1 cellular context compared by ENCODE assay signal in genomic region chr17:72121164-72122001, GRCh38.
TF ChIP-seq lines count a peak whose summit lies in the region.

No MANE protein-coding gene starts in this region.

TF ChIP-seq in HepG2, 621 proteins besides CTCF, POLR2A, EP300 and RAD21 (continued from another document and continues in another):
- TF ChIP-seq, protein P1, sequence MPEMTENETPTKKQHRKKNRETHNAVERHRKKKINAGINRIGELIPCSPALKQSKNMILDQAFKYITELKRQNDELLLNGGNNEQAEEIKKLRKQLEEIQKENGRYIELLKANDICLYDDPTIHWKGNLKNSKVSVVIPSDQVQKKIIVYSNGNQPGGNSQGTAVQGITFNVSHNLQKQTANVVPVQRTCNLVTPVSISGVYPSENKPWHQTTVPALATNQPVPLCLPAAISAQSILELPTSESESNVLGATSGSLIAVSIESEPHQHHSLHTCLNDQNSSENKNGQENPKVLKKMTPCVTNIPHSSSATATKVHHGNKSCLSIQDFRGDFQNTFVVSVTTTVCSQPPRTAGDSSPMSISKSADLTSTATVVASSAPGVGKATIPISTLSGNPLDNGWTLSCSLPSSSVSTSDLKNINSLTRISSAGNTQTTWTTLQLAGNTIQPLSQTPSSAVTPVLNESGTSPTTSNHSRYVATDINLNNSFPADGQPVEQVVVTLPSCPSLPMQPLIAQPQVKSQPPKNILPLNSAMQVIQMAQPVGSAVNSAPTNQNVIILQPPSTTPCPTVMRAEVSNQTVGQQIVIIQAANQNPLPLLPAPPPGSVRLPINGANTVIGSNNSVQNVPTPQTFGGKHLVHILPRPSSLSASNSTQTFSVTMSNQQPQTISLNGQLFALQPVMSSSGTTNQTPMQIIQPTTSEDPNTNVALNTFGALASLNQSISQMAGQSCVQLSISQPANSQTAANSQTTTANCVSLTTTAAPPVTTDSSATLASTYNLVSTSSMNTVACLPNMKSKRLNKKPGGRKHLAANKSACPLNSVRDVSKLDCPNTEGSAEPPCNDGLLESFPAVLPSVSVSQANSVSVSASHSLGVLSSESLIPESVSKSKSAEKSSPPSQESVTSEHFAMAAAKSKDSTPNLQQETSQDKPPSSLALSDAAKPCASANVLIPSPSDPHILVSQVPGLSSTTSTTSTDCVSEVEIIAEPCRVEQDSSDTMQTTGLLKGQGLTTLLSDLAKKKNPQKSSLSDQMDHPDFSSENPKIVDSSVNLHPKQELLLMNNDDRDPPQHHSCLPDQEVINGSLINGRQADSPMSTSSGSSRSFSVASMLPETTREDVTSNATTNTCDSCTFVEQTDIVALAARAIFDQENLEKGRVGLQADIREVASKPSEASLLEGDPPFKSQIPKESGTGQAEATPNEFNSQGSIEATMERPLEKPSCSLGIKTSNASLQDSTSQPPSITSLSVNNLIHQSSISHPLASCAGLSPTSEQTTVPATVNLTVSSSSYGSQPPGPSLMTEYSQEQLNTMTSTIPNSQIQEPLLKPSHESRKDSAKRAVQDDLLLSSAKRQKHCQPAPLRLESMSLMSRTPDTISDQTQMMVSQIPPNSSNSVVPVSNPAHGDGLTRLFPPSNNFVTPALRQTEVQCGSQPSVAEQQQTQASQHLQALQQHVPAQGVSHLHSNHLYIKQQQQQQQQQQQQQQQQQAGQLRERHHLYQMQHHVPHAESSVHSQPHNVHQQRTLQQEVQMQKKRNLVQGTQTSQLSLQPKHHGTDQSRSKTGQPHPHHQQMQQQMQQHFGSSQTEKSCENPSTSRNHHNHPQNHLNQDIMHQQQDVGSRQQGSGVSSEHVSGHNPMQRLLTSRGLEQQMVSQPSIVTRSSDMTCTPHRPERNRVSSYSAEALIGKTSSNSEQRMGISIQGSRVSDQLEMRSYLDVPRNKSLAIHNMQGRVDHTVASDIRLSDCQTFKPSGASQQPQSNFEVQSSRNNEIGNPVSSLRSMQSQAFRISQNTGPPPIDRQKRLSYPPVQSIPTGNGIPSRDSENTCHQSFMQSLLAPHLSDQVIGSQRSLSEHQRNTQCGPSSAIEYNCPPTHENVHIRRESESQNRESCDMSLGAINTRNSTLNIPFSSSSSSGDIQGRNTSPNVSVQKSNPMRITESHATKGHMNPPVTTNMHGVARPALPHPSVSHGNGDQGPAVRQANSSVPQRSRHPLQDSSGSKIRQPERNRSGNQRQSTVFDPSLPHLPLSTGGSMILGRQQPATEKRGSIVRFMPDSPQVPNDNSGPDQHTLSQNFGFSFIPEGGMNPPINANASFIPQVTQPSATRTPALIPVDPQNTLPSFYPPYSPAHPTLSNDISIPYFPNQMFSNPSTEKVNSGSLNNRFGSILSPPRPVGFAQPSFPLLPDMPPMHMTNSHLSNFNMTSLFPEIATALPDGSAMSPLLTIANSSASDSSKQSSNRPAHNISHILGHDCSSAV (CRISPR knock-in tag; IDR thresholded peaks at IDR 0.05; ENCODE audit: borderline replicate concordance): no peak
- TF ChIP-seq PAF1 (CRISPR knock-in tag; IDR thresholded peaks at IDR 0.05) (peak; percentile 95), ZNF841 (CRISPR knock-in tag; IDR thresholded peaks at IDR 0.05; ENCODE audit: borderline replicate concordance) (no peak; the same call in 1 of the 2 replicates), DMTF1 (CRISPR knock-in tag; IDR thresholded peaks at IDR 0.05) (no peak), ZNF282 (IDR thresholded peaks at IDR 0.05; ENCODE audit: partially characterized antibody) (no peak), ZNF878 (CRISPR knock-in tag; IDR thresholded peaks at IDR 0.05) (no peak), ZNF780A (CRISPR knock-in tag; IDR thresholded peaks at IDR 0.05) (no peak), ARID5B (CRISPR knock-in tag; IDR thresholded peaks at IDR 0.05) (no peak), THAP7 (CRISPR knock-in tag; IDR thresholded peaks at IDR 0.05) (no peak; the same call in 1 of the 2 replicates), CHD4 (IDR thresholded peaks at IDR 0.05; ENCODE audit: borderline replicate concordance, low read length) (no peak), SMAD3 (CRISPR knock-in tag; IDR thresholded peaks at IDR 0.05) (no peak), SNAPC2 (CRISPR knock-in tag; IDR thresholded peaks at IDR 0.05) (peak; percentile 65; the same call in 1 of the 2 replicates), TCF12 (IDR thresholded peaks at IDR 0.05) (no peak), TCF12 (CRISPR knock-in tag; IDR thresholded peaks at IDR 0.05) (0 out of 2 replicates have a peak, but pooled peaks have one; percentile 26), ZBTB2 (CRISPR knock-in tag; IDR thresholded peaks at IDR 0.05; ENCODE audit: low read depth) (peak; percentile 45), ZNF44 (CRISPR knock-in tag; IDR thresholded peaks at IDR 0.05) (no peak), BRD4 (CRISPR knock-in tag; IDR thresholded peaks at IDR 0.05) (peak; percentile 74), HNRNPUL1 (IDR thresholded peaks at IDR 0.05; ENCODE audit: low read depth, low read length) (no peak), ZNF713 (CRISPR knock-in tag; IDR thresholded peaks at IDR 0.05) (0 out of 2 replicates have a peak, but pooled peaks have one; percentile 11), ZNF263 (CRISPR knock-in tag; IDR thresholded peaks at IDR 0.05) (peak; percentile 25; the same call in 1 of the 2 replicates), RARG (CRISPR knock-in tag; IDR thresholded peaks at IDR 0.05; ENCODE audit: low read depth) (0 out of 2 replicates have a peak, but pooled peaks have one; percentile 33), PHB2 (IDR thresholded peaks at IDR 0.05; ENCODE audit: partially characterized antibody) (no peak)
- TF ChIP-seq, protein P2, sequence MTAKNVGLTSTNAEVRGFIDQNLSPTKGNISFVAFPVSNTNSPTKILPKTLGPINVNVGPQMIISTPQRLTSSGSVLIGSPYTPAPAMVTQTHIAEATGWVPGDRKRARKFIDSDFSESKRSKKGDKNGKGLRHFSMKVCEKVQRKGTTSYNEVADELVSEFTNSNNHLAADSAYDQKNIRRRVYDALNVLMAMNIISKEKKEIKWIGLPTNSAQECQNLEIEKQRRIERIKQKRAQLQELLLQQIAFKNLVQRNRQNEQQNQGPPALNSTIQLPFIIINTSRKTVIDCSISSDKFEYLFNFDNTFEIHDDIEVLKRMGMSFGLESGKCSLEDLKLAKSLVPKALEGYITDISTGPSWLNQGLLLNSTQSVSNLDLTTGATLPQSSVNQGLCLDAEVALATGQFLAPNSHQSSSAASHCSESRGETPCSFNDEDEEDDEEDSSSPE (CRISPR knock-in tag; IDR thresholded peaks at IDR 0.05): peak; percentile 1; the same call in 1 of the 2 replicates
- TF ChIP-seq, protein P3, sequence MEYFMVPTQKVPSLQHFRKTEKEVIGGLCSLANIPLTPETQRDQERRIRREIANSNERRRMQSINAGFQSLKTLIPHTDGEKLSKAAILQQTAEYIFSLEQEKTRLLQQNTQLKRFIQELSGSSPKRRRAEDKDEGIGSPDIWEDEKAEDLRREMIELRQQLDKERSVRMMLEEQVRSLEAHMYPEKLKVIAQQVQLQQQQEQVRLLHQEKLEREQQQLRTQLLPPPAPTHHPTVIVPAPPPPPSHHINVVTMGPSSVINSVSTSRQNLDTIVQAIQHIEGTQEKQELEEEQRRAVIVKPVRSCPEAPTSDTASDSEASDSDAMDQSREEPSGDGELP (IDR thresholded peaks at IDR 0.05; ENCODE audit: borderline replicate concordance, low read depth): no peak
- TF ChIP-seq, protein P4, sequence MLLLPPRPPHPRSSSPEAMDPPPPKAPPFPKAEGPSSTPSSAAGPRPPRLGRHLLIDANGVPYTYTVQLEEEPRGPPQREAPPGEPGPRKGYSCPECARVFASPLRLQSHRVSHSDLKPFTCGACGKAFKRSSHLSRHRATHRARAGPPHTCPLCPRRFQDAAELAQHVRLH (CRISPR knock-in tag; IDR thresholded peaks at IDR 0.05; ENCODE audit: borderline replicate concordance, low read depth): 0 out of 2 replicates have a peak, but pooled peaks have one; percentile 17
- TF ChIP-seq, protein P5, sequence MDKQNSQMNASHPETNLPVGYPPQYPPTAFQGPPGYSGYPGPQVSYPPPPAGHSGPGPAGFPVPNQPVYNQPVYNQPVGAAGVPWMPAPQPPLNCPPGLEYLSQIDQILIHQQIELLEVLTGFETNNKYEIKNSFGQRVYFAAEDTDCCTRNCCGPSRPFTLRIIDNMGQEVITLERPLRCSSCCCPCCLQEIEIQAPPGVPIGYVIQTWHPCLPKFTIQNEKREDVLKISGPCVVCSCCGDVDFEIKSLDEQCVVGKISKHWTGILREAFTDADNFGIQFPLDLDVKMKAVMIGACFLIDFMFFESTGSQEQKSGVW (CRISPR knock-in tag; IDR thresholded peaks at IDR 0.05; ENCODE audit: borderline replicate concordance): 0 out of 2 replicates have a peak, but pooled peaks have one; percentile 72
- TF ChIP-seq, protein P6, sequence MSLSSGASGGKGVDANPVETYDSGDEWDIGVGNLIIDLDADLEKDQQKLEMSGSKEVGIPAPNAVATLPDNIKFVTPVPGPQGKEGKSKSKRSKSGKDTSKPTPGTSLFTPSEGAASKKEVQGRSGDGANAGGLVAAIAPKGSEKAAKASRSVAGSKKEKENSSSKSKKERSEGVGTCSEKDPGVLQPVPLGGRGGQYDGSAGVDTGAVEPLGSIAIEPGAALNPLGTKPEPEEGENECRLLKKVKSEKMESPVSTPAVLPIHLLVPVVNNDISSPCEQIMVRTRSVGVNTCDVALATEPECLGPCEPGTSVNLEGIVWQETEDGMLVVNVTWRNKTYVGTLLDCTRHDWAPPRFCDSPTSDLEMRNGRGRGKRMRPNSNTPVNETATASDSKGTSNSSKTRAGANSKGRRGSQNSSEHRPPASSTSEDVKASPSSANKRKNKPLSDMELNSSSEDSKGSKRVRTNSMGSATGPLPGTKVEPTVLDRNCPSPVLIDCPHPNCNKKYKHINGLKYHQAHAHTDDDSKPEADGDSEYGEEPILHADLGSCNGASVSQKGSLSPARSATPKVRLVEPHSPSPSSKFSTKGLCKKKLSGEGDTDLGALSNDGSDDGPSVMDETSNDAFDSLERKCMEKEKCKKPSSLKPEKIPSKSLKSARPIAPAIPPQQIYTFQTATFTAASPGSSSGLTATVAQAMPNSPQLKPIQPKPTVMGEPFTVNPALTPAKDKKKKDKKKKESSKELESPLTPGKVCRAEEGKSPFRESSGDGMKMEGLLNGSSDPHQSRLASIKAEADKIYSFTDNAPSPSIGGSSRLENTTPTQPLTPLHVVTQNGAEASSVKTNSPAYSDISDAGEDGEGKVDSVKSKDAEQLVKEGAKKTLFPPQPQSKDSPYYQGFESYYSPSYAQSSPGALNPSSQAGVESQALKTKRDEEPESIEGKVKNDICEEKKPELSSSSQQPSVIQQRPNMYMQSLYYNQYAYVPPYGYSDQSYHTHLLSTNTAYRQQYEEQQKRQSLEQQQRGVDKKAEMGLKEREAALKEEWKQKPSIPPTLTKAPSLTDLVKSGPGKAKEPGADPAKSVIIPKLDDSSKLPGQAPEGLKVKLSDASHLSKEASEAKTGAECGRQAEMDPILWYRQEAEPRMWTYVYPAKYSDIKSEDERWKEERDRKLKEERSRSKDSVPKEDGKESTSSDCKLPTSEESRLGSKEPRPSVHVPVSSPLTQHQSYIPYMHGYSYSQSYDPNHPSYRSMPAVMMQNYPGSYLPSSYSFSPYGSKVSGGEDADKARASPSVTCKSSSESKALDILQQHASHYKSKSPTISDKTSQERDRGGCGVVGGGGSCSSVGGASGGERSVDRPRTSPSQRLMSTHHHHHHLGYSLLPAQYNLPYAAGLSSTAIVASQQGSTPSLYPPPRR (CRISPR knock-in tag; IDR thresholded peaks at IDR 0.05; ENCODE audit: borderline replicate concordance): peak; percentile 37; the same call in 1 of the 2 replicates
